ENCODE assay signal across 8 cellular contexts in genomic region chr12:102095677-102096263, GRCh38. TPM values are rescaled to one million over a fixed set of nuclear protein-coding genes. Genes with fewer than 3 reads are reported as not detected.
DNase-seq lines count a peak whose midpoint lies in the region; ATAC-seq and TF ChIP-seq lines count a peak whose summit lies in the region.

No MANE protein-coding gene starts in this region.

- TF ChIP-seq CTCF in ovary (IDR thresholded peaks at IDR 0.05), result no peak

- H3K9me3 Mint-ChIP-seq in stimulated activated naive CD8-positive, alpha-beta T cell treated with anti-CD3 and anti-CD28 coated beads, Interleukin-15, amount 100 ng/mL, for 72 hours, result no peaks in the 10 kb centered on the region

- no peaks in the 10 kb centered on the region for H3K4me1 Mint-ChIP-seq in stimulated activated naive CD8-positive, alpha-beta T cell treated with anti-CD3 and anti-CD28 coated beads, Interleukin-15, amount 100 ng/mL, for 72 hours

- no peaks in the 10 kb centered on the region for H3K27me3 ChIP-seq in ovary

- no peaks in the 10 kb centered on the region for H3K9me3 ChIP-seq in SK-N-MC (ENCODE audit: low read depth, low read length)
- no peaks in the 10 kb centered on the region for H3K9me3 ChIP-seq in ovary

- H3K4me3 ChIP-seq in SK-N-MC (no peak overlapping the region), ovary (no peak overlapping the region)

- no peak for TF ChIP-seq POLR2A in ovary (IDR thresholded peaks at IDR 0.05)

- H3K27ac ChIP-seq in SK-N-MC, result no peak overlapping the region
- no peak overlapping the region for H3K27ac ChIP-seq in ovary

- no peak overlapping the region for H3K4me3 Mint-ChIP-seq in stimulated activated naive CD8-positive, alpha-beta T cell treated with anti-CD3 and anti-CD28 coated beads, Interleukin-15, amount 100 ng/mL, for 72 hours

- intact Hi-C loops in ovary (cut with DNase I), result loop anchor here in 1 of 4 donors (5.0 kb wide), 1 partner anchor 382 kb away; no protein-coding TSS in a partner anchor

- no peak for TF ChIP-seq EP300 in Ishikawa (IDR thresholded peaks at IDR 0.05; ENCODE audit: borderline replicate concordance)
- TF ChIP-seq EP300 in ovary (IDR thresholded peaks at IDR 0.05), result no peak

- no peak overlapping the region for H3K27ac Mint-ChIP-seq in stimulated activated naive CD8-positive, alpha-beta T cell treated with anti-CD3 and anti-CD28 coated beads, Interleukin-15, amount 100 ng/mL, for 72 hours

- no peaks in the 10 kb centered on the region for H3K4me1 ChIP-seq in ovary (ENCODE audit: insufficient read depth)

- 61 to 72% (median 65%) methylated on average over 2 of the region's 2 CpGs for WGBS in ovary, 3 donors

- no peak for DNase-seq in stimulated activated naive CD8-positive, alpha-beta T cell treated with anti-CD3 and anti-CD28 coated beads, Interleukin-15, amount 100 ng/mL, for 72 hours
- no peak for DNase-seq in stimulated activated naive CD8-positive, alpha-beta T cell treated with anti-CD3 and anti-CD28 coated beads, Interleukin-15, Interleukin-2, amounts not matched to agents 100 U/mL and 50 U/mL, for 24 hours
- DNase-seq in SK-N-MC (ENCODE audit: low read depth, low spot score) (peak; percentile 52), glomerular visceral epithelial cell (ENCODE audit: extremely low spot score) (peak; percentile 15), germinal center (ENCODE audit: low spot score) (no peak), globus pallidus (ENCODE audit: low spot score) (no peak), ovary (no peak)

- no peaks in the 10 kb centered on the region for H3K27me3 Mint-ChIP-seq in stimulated activated naive CD8-positive, alpha-beta T cell treated with anti-CD3 and anti-CD28 coated beads, Interleukin-15, amount 100 ng/mL, for 72 hours

- no peak overlapping the region for H3K9ac ChIP-seq in SK-N-MC (ENCODE audit: insufficient read length)

- peak; percentile 45; the same call in 1 of the 2 replicates for TF ChIP-seq RAD21 in Ishikawa (IDR thresholded peaks at IDR 0.05; ENCODE audit: low read depth)

- ATAC-seq in stimulated activated naive CD8-positive, alpha-beta T cell treated with anti-CD3 and anti-CD28 coated beads, Interleukin-15, amount 100 ng/mL, for 72 hours, result peak; percentile 70
- ATAC-seq in stimulated activated naive CD8-positive, alpha-beta T cell treated with anti-CD3 and anti-CD28 coated beads, Interleukin-15, Interleukin-2, amounts not matched to agents 100 U/mL and 50 U/mL, for 24 hours, result no peak

- H3K36me3 ChIP-seq in SK-N-MC (ENCODE audit: insufficient read depth, low read length) (peaks cover 40% of the 10 kb centered on the region), ovary (no peaks in the 10 kb centered on the region)

TF ChIP-seq in Ishikawa, 13 proteins besides CTCF, POLR2A, EP300 and RAD21:
- TF ChIP-seq NFIC (IDR thresholded peaks at IDR 0.05), result no peak
- no peak for TF ChIP-seq MAX (IDR thresholded peaks at IDR 0.05)
- no peak for TF ChIP-seq REST (IDR thresholded peaks at IDR 0.05; ENCODE audit: low read depth)
- no peak for TF ChIP-seq YY1 (IDR thresholded peaks at IDR 0.05; ENCODE audit: low read depth)
- TF ChIP-seq CEBPB (IDR thresholded peaks at IDR 0.05), result no peak
- no peak for TF ChIP-seq FOXM1 (IDR thresholded peaks at IDR 0.05; ENCODE audit: borderline replicate concordance, low read depth)
- no peak for TF ChIP-seq TAF1 (IDR thresholded peaks at IDR 0.05; ENCODE audit: low read depth)
- no peak for TF ChIP-seq EGR1 (IDR thresholded peaks at IDR 0.05)
- no peak for TF ChIP-seq TCF12 (IDR thresholded peaks at IDR 0.05; ENCODE audit: low read depth)
- no peak for TF ChIP-seq CREB1 (IDR thresholded peaks at IDR 0.05; ENCODE audit: low read depth)
- TF ChIP-seq TEAD4 (IDR thresholded peaks at IDR 0.05), result no peak
- TF ChIP-seq USF1 (IDR thresholded peaks at IDR 0.05), result no peak
- TF ChIP-seq ZBTB7A (IDR thresholded peaks at IDR 0.05; ENCODE audit: low read depth), result no peak

RNA-seq across cellular contexts. Expression of gene NUP37, which starts 24.1 kb away (rescaled TPM):
- total RNA-seq in ovary, result 10 to 100 TPM; 12.5 to 20.5 (median 16.2) TPM
- polyA plus RNA-seq in ovary, result 10 to 100 TPM; 14.8 to 22.5 TPM

RNA-seq across cellular contexts. Expression of gene PARPBP, which starts 24.2 kb away (rescaled TPM):
- total RNA-seq in ovary, result 1 to 10 TPM in 5 of 7 donors, under 1 TPM in 2; 0.45 to 2.5 (median 1.3) TPM
- 1 to 10 TPM; 1.1 to 1.6 TPM for polyA plus RNA-seq in ovary

RNA-seq across cellular contexts. Expression of gene WASHC3, which starts 34.0 kb away (rescaled TPM):
- 10 to 100 TPM; 24.8 to 50.0 (median 35.5) TPM for total RNA-seq in ovary
- polyA plus RNA-seq in ovary, result 10 to 100 TPM; 35.6 to 72.8 TPM

Comparison
In these comparisons a context has a peak if more than half of its experiments do, and no peak if none do; other contexts are left out.
1. DNase-seq: peak in SK-N-MC (single experiment) and glomerular visceral epithelial cell (single experiment); none in stimulated activated naive CD8-positive, alpha-beta T cell treated with anti-CD3 and anti-CD28 coated beads, Interleukin-15, amount 100 ng/mL, for 72 hours (0 of 2), stimulated activated naive CD8-positive, alpha-beta T cell treated with anti-CD3 and anti-CD28 coated beads, Interleukin-15, Interleukin-2, amounts not matched to agents 100 U/mL and 50 U/mL, for 24 hours (single experiment), germinal center (single experiment), globus pallidus (single experiment) and ovary (0 of 5).